1 cellular context compared by ENCODE assay signal in the genomic region with DNA sequence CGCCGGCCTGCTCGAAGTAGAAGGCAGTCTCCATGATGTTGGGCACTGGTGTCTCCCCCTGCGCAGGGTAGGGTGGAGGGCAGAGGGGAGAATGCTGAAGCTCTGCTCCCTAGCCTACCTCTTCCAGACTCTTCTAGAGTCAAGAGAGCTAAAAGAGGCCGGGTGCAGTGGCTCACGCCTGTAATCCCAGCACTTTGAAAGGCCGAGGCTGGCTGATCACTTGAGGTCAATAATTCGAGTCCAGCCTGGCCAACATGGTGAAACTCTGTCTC.
TF ChIP-seq lines count a peak whose summit lies in the region.

No MANE protein-coding gene starts in this region.

TF ChIP-seq in K562, 482 proteins besides CTCF, POLR2A, EP300 and RAD21:
- no peak for TF ChIP-seq RBFOX2 (IDR thresholded peaks at IDR 0.05; ENCODE audit: low read depth, low read length)
- TF ChIP-seq, protein P1, sequence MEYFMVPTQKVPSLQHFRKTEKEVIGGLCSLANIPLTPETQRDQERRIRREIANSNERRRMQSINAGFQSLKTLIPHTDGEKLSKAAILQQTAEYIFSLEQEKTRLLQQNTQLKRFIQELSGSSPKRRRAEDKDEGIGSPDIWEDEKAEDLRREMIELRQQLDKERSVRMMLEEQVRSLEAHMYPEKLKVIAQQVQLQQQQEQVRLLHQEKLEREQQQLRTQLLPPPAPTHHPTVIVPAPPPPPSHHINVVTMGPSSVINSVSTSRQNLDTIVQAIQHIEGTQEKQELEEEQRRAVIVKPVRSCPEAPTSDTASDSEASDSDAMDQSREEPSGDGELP (CRISPR knock-in tag; IDR thresholded peaks at IDR 0.05; ENCODE audit: borderline replicate concordance), result 0 out of 2 replicates have a peak, but pooled peaks have one; percentile 21
